1 cellular context compared by ENCODE assay signal in the genomic region with DNA sequence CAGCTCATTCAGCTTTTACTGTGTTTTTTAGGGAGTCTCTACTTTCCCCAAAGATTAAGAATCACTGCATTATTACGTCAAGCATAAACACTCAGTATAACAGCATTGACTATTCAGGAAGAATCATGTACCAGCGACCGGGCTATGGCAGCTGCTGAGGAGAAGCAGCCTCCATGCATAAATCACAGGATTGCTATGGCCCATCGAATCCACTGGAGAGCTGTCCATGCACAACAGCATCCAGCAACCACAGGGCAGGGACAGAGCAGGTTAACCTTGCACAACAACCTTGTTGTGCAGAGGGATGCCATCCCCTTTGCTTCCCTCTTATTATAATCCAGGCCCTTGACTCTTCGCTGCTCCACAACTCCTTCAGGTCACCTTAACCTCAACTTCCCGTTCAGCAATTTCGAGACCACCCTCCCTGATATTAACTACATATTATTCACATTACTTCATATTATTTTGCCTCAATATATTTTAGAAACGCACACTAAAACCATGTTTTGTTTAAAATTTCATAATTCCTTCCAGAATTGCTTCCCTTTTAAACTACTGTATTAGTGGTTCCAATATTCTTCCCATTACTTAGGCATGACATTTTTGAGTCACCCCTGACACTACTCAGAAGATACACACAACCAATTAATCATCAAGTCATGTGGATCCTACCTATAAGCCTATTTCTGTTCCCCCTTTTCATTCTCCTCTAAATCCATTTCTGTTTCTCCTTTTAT.
A peak's percentile ranks its signal among the peaks of the same experiment; 100 is the strongest.
TF ChIP-seq lines count a peak whose summit lies in the region.

No MANE protein-coding gene starts in this region.

TF ChIP-seq in IMR-90, 13 proteins besides CTCF, POLR2A, EP300 and RAD21:
- TF ChIP-seq CEBPB (IDR thresholded peaks at IDR 0.05; ENCODE audit: low read depth, low read length): 0 out of 2 replicates have a peak, but pooled peaks have one; percentile 21
- TF ChIP-seq BHLHE40 (IDR thresholded peaks at IDR 0.05; ENCODE audit: low read depth, low read length): no peak
TF ChIP-seq in IMR-90: peak in this region for 1.
